ENCODE assay signal across 8 cellular contexts in the genomic region with DNA sequence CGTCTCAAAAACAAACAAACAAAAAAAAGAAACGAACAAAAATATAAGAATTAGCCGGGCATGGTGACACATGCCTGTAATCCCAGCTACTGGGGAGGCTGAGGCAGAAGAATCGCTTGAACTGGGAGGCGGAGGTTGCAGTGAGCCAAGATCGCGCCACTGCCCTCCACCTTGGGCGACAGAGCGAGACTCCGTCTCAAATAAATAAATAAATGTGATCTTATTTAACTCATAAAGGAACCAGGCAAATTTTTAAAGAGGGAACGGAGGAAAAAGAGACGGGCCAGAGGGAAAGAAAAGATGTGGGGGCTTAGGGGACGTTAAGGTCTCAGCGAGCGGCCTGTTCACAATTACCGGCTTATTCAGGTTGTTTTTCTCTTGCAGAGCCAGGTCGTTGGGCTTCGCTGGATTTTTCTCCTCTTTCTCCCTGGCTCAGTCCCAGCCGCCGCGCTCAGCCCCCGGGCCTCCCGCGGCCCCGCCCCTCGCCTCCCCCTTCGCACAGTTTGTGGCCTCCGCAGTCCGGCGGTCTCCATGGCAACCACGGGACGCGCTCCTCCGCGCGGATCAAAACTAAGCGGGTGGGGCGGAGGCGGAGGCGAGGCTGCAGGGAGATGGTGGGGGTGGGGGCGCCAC.
DNase-seq lines count a peak whose midpoint lies in the region; ATAC-seq lines count a peak whose summit lies in the region.

No MANE protein-coding gene starts in this region.

- no peak overlapping the region for H3K9ac ChIP-seq in rectal smooth muscle tissue (ENCODE audit: low read length)

- no peak for ATAC-seq in HG03280 (IDR thresholded peaks at IDR 0.05; ENCODE audit: unreplicated experiment)

- H3K27me3 ChIP-seq in rectal smooth muscle tissue (ENCODE audit: control insufficient read depth, insufficient read depth, low read length), result peaks cover 3% of the 10 kb centered on the region

- no peak overlapping the region for H3K27ac ChIP-seq in rectal smooth muscle tissue (ENCODE audit: low read depth, low read length)

- H3K4me1 ChIP-seq in rectal smooth muscle tissue (ENCODE audit: control insufficient read depth, insufficient read depth, low read length), result no peaks in the 10 kb centered on the region

- DNase-seq in activated CD8-positive, alpha-beta memory T cell treated with anti-CD3 and anti-CD28 coated beads, Interleukin-2, amount 50 U/mL, for 4 hours, result peak; percentile 45
- no peak for DNase-seq in activated CD8-positive, alpha-beta memory T cell treated with anti-CD3 and anti-CD28 coated beads for 24 hours
- DNase-seq in NCI-H2196 (lab: John Stamatoyannopoulos, UW; ENCODE audit: unreplicated experiment) (peak; percentile 95), anterior cingulate cortex (lab: John Stamatoyannopoulos, UW) (peak in 57 of 58 donors; percentile 16 to 87 (median 73)), hepatic stellate cell (ENCODE audit: low spot score) (peak; percentile 66)
- DNase-seq in activated naive CD4-positive, alpha-beta T cell treated with Interleukin-2 at 50 U/mL for 16 hours, result no peak

- H3K4me3 ChIP-seq in rectal smooth muscle tissue (ENCODE audit: low read length), result peak overlapping the region; percentile 52

- no peaks in the 10 kb centered on the region for H3K36me3 ChIP-seq in rectal smooth muscle tissue (ENCODE audit: control insufficient read depth, insufficient read depth, low read length)

Comparison
In these comparisons a context has a peak if more than half of its experiments do, and no peak if none do; other contexts are left out.
1. DNase-seq: peak in activated CD8-positive, alpha-beta memory T cell treated with anti-CD3 and anti-CD28 coated beads, Interleukin-2, amount 50 U/mL, for 4 hours (single experiment), NCI-H2196 (single experiment), anterior cingulate cortex (57 of 58) and hepatic stellate cell (single experiment); none in activated CD8-positive, alpha-beta memory T cell treated with anti-CD3 and anti-CD28 coated beads for 24 hours (single experiment) and activated naive CD4-positive, alpha-beta T cell treated with Interleukin-2 at 50 U/mL for 16 hours (single experiment).